ENCODE assay signal across 26 cellular contexts in genomic region chr2:58535994-58536393, GRCh38.
A peak's percentile ranks its signal among the peaks of the same experiment; 100 is the strongest.
DNase-seq lines count a peak whose midpoint lies in the region; ATAC-seq, FAIRE-seq and TF ChIP-seq lines count a peak whose summit lies in the region.
"Had no signal": no experiment of that assay in that cellular context is flagged by ENCODE, and none has a peak within 500 bp of the region (broad histone marks: within the 10 kb centered on the region; RNA-seq: fewer than 3 reads in every experiment).

No MANE protein-coding gene starts in this region.

- no peaks in the 10 kb centered on the region for H4K20me1 ChIP-seq in GM23338 (replicated peaks; ENCODE audit: insufficient read depth)
- H4K20me1 ChIP-seq in H1 (replicated peaks in 1 of 2; ENCODE audit: control insufficient read depth in 1 of 2, insufficient read depth in 2 of 2, low read length in 2 of 2) = no peaks in the 10 kb centered on the region
- no peaks in the 10 kb centered on the region for H4K20me1 ChIP-seq in neural progenitor cell (ENCODE audit: low read depth)

- H3K9me2 ChIP-seq in GM23338 (ENCODE audit: insufficient read depth) = no peaks in the 10 kb centered on the region; the same call in 1 of the 2 replicates

- peak overlapping the region; percentile 79 for H4K91ac ChIP-seq in H1 (replicated peaks; ENCODE audit: insufficient read length, low read length)

- no peak for TF ChIP-seq RAD21 in H1 (IDR thresholded peaks at IDR 0.05 in 1 of 2, conservative IDR thresholded peaks at IDR 0.05 in 1 of 2; ENCODE audit: low read depth in 2 of 2, low read length in 2 of 2)

- POLR2A ChIA-PET in HEK293 (lab: Yijun Ruan, JAX) (no interaction called here), H1 (lab: Charles Lee; ENCODE audit: partially characterized antibody) (interaction anchor here (0.7 to 1.2 kb wide), 2 partner anchors 14 to 110 kb away, joined by 3 read pairs; no protein-coding TSS in a partner anchor)
- POLR2A ChIA-PET in activated CD8-positive, alpha-beta T cell treated with anti-CD3 and anti-CD28 coated beads for 36 hours (lab: Charles Lee) = no interaction called here

- H3K27me3 ChIP-seq in GM23338 (ENCODE audit: insufficient read depth) (no peaks in the 10 kb centered on the region), H1 (replicated peaks in 1 of 4; ENCODE audit: control insufficient read depth in 3 of 4, extremely low read depth in 1 of 4, insufficient read depth in 3 of 4, low read length in 3 of 4) (no peaks in the 10 kb centered on the region), neural progenitor cell (no peaks in the 10 kb centered on the region)
- H3K27me3 ChIP-seq: BE2C, MG63, SJSA1 had no signal

- H3K4me1 ChIP-seq in GM23338 (ENCODE audit: insufficient read depth) (peaks cover 60% of the 10 kb centered on the region), HEK293 (ENCODE audit: control insufficient read depth, insufficient read depth, low read length) (peaks cover 28% of the 10 kb centered on the region), H1 (replicated peaks in 1 of 4; ENCODE audit: control insufficient read depth in 3 of 4, insufficient read depth in 4 of 4, low read length in 3 of 4) (peaks cover 0 to 46% (median 25%) of the 10 kb centered on the region in 4 experiments), neural progenitor cell (peaks cover 45% of the 10 kb centered on the region)
- H3K4me1 ChIP-seq: BE2C had no signal

- DNase-seq in GM23338 (ENCODE audit: low spot score) (peak; percentile 40), H1 (ENCODE audit: low read depth in 1 of 2, low spot score in 2 of 2) (no peak), neural progenitor cell (ENCODE audit: low spot score) (no peak)
- no peak for DNase-seq in activated T-cell treated with anti-CD3 and anti-CD28 coated beads, Interleukin-2, amount 50 U/mL, for 1 hour
- DNase-seq in activated CD8-positive, alpha-beta T cell treated with anti-CD3 and anti-CD28 coated beads for 36 hours = no peak
- DNase-seq: BE2C; CD8-positive, alpha-beta memory T cell; DMS 273 treated with DMSO at 0.1 percent for 48 hours; EL; GDM1; H7; HFFc6; IMR-90; KG1; MG63; NCI-H226; Right ventricle myocardium superior; RPMI8226; T-cell had no signal

- 0 out of 2 replicates have a peak, but pooled peaks cover 2% of the 10 kb centered on the region for H3K23me2 ChIP-seq in H1 (ENCODE audit: low read depth, low read length)

- no peak overlapping the region for H4K8ac ChIP-seq in H1 (ENCODE audit: extremely low read depth, insufficient read depth, low read length)

- no peak overlapping the region for H2AFZ ChIP-seq in GM23338
- H2AFZ ChIP-seq in H1 (ENCODE audit: low read length) = no peak overlapping the region
- H2AFZ ChIP-seq in neural progenitor cell (replicated peaks) = no peak overlapping the region

- H4K5ac ChIP-seq in H1 (ENCODE audit: insufficient read length, low read depth, low read length) = peak overlapping the region; percentile 53

- H3K27ac ChIP-seq in GM23338 (ENCODE audit: low read depth) (peak overlapping the region; percentile 81), HEK293 (ENCODE audit: extremely low read depth, low read depth, low read length) (no peak overlapping the region), H1 (ENCODE audit: low read depth, low read length) (no peak overlapping the region), neural progenitor cell (no peak overlapping the region)
- H3K27ac ChIP-seq: SJSA1 had no signal

- WGBS in H1 (ENCODE audit: extremely low coverage in 1 of 2, insufficient coverage in 1 of 2, insufficient read length in 1 of 2, insufficient replicate concordance in 2 of 2, low coverage in 1 of 2, low lambda C conversion rate in 2 of 2, missing lambda C conversion rate in 1 of 2), 2 experiments = 69% methylated on average over 4 of the region's 4 CpGs; no CpG with 5 or more reads in 1 of the 2 experiments

- H3K4ac ChIP-seq in H1 (replicated peaks; ENCODE audit: insufficient read length, low read depth, low read length) = peak overlapping the region; percentile 48

- TF ChIP-seq POLR2A in H1 (IDR thresholded peaks at IDR 0.05; ENCODE audit: control extremely low read depth in 1 of 2, low read depth in 2 of 2, low read length in 2 of 2) = no peak

- H3K4me3 Mint-ChIP-seq in GM23338 = no peak overlapping the region
- no peak overlapping the region for H3K4me3 Mint-ChIP-seq in neural progenitor cell
- H3K4me3 Mint-ChIP-seq in activated CD8-positive, alpha-beta T cell treated with anti-CD3 and anti-CD28 coated beads for 36 hours = no peak overlapping the region
- H3K4me3 Mint-ChIP-seq: CD14-positive monocyte; CD8-positive, alpha-beta memory T cell; HFFc6; T-cell had no signal

- H3K79me2 ChIP-seq in GM23338 (replicated peaks; ENCODE audit: insufficient read depth) = no peaks in the 10 kb centered on the region
- no peaks in the 10 kb centered on the region for H3K79me2 ChIP-seq in H1 (ENCODE audit: control insufficient read depth in 1 of 2, insufficient read depth in 2 of 2, low read length in 2 of 2)
- no peaks in the 10 kb centered on the region for H3K79me2 ChIP-seq in neural progenitor cell (ENCODE audit: low read depth)

- H3K56ac ChIP-seq in H1 (replicated peaks; ENCODE audit: insufficient read length, low read depth, low read length) = no peak overlapping the region

- H3K18ac ChIP-seq in H1 (ENCODE audit: extremely low read depth, low read length) = peak overlapping the region; percentile 11; the same call in 1 of the 2 replicates

- H3K4me2 ChIP-seq in GM23338 (peak overlapping the region; percentile 57), H1 (ENCODE audit: insufficient read depth in 1 of 2, low read depth in 2 of 2, low read length in 2 of 2) (peak overlapping the region in 1 of 2 experiments; percentile 4; a peak in 1 of 4 replicates), neural progenitor cell (peak overlapping the region; percentile 3)

- H2BK5ac ChIP-seq in H1 (ENCODE audit: low read depth, low read length) = peak overlapping the region; percentile 60; the same call in 1 of the 2 replicates

- no peak overlapping the region for H2BK15ac ChIP-seq in H1 (ENCODE audit: low read length)

- H3K27ac Mint-ChIP-seq in GM23338 (peak overlapping the region; percentile 95), neural progenitor cell (no peak overlapping the region)
- no peak overlapping the region for H3K27ac Mint-ChIP-seq in activated CD8-positive, alpha-beta T cell treated with anti-CD3 and anti-CD28 coated beads for 36 hours
- H3K27ac Mint-ChIP-seq: CD14-positive monocyte; CD8-positive, alpha-beta memory T cell; HFFc6; T-cell had no signal

- H3K4me1 Mint-ChIP-seq in GM23338 (peaks cover 71% of the 10 kb centered on the region), neural progenitor cell (peaks cover 41% of the 10 kb centered on the region)
- H3K4me1 Mint-ChIP-seq in activated CD8-positive, alpha-beta T cell treated with anti-CD3 and anti-CD28 coated beads for 36 hours (ENCODE audit: low read depth) = no peaks in the 10 kb centered on the region
- H3K4me1 Mint-ChIP-seq: CD14-positive monocyte; CD8-positive, alpha-beta memory T cell; T-cell had no signal

- CTCF ChIA-PET in HEK293 (lab: Yijun Ruan, JAX) = interaction anchor here (0.5 to 1.0 kb wide), 3 partner anchors 13 to 503 kb away, joined by 3 to 4 read pairs (median 3); no protein-coding TSS in a partner anchor
- CTCF ChIA-PET in H1 (lab: Charles Lee; ENCODE audit: partially characterized antibody) = no interaction called here
- CTCF ChIA-PET in activated CD8-positive, alpha-beta T cell treated with anti-CD3 and anti-CD28 coated beads for 36 hours (lab: Charles Lee) = no interaction called here

- H2BK120ac ChIP-seq in H1 (replicated peaks; ENCODE audit: low read depth, low read length) = peak overlapping the region; percentile 8

- H3K9me3 ChIP-seq in HEK293 (ENCODE audit: control insufficient read depth, insufficient read depth, low read depth, low read length) (no peaks in the 10 kb centered on the region), H1 (ENCODE audit: insufficient read depth in 2 of 2, low read depth in 1 of 2, low read length in 1 of 2) (no peaks in the 10 kb centered on the region), neural progenitor cell (ENCODE audit: low read depth) (no peaks in the 10 kb centered on the region)
- H3K9me3 ChIP-seq: BE2C, MG63, SJSA1 had no signal

- H3K36me3 ChIP-seq in GM23338 (ENCODE audit: insufficient read depth) (no peaks in the 10 kb centered on the region), HEK293 (ENCODE audit: control insufficient read depth in 2 of 2, insufficient read depth in 1 of 2, low read length in 2 of 2) (no peaks in the 10 kb centered on the region), H1 (ENCODE audit: control insufficient read depth in 2 of 4, insufficient read depth in 4 of 4, low read length in 3 of 4) (no peaks in the 10 kb centered on the region), neural progenitor cell (no peaks in the 10 kb centered on the region)
- H3K36me3 ChIP-seq: BE2C, MG63, SJSA1 had no signal

- H2AK5ac ChIP-seq in H1 (ENCODE audit: low read depth, low read length) = no peak overlapping the region

- H3K23ac ChIP-seq in H1 (ENCODE audit: insufficient read length) = no peak overlapping the region

- H3K9me3 Mint-ChIP-seq in GM23338 = no peaks in the 10 kb centered on the region
- H3K9me3 Mint-ChIP-seq in neural progenitor cell = no peaks in the 10 kb centered on the region
- H3K9me3 Mint-ChIP-seq in activated CD8-positive, alpha-beta T cell treated with anti-CD3 and anti-CD28 coated beads for 36 hours = no peaks in the 10 kb centered on the region
- H3K9me3 Mint-ChIP-seq: T-cell had no signal

- no peaks in the 10 kb centered on the region; the same call in 1 of the 2 replicates for H3F3A ChIP-seq in GM23338 (replicated peaks; ENCODE audit: low read depth)
- H3F3A ChIP-seq in neural progenitor cell (ENCODE audit: low read depth) = peaks cover 17% of the 10 kb centered on the region

- no peaks in the 10 kb centered on the region for H3K36me3 Mint-ChIP-seq in GM23338 (ENCODE audit: low read depth)
- H3K36me3 Mint-ChIP-seq in neural progenitor cell = no peaks in the 10 kb centered on the region
- no peaks in the 10 kb centered on the region for H3K36me3 Mint-ChIP-seq in activated CD8-positive, alpha-beta T cell treated with anti-CD3 and anti-CD28 coated beads for 36 hours (ENCODE audit: low read depth)
- H3K36me3 Mint-ChIP-seq: CD14-positive monocyte; CD8-positive, alpha-beta memory T cell; T-cell had no signal

- H2BK20ac ChIP-seq in H1 (ENCODE audit: low read length) = peak overlapping the region; percentile 37; the same call in 1 of the 2 replicates

- H3K9ac ChIP-seq in H1 (replicated peaks in 1 of 4; ENCODE audit: extremely low read depth in 1 of 4, low read depth in 3 of 4, low read length in 3 of 4) (no peak overlapping the region), neural progenitor cell (no peak overlapping the region)

- intact Hi-C loops in activated CD8-positive, alpha-beta T cell treated with anti-CD3 and anti-CD28 coated beads for 36 hours (cut with micrococcal nuclease) = no loop called here

- no peak overlapping the region for H3K4me3 ChIP-seq in GM23338
- no peak overlapping the region for H3K4me3 ChIP-seq in HEK293 (ENCODE audit: low read depth, low read length)
- H3K4me3 ChIP-seq in H1 (ENCODE audit: extremely low read depth in 1 of 4, insufficient read depth in 2 of 4, low read depth in 3 of 4, low read length in 4 of 4) = no peak overlapping the region
- H3K4me3 ChIP-seq in neural progenitor cell = no peak overlapping the region
- H3K4me3 ChIP-seq: GM12878, MG63, SJSA1 had no signal

- peak; percentile 74 for FAIRE-seq in H1 (lab: Jason Lieb, UNC)
- FAIRE-seq: GM12878, GM19239, HTR-8/SVneo had no signal

- H3K14ac ChIP-seq in H1 (ENCODE audit: insufficient read length) = no peak overlapping the region

- peak overlapping the region; percentile 82; the same call in 1 of the 2 replicates for H2BK12ac ChIP-seq in H1 (ENCODE audit: low read depth, low read length)

- no peak; the same call in 2 of the 3 replicates for ATAC-seq in GM23338
- no peak for ATAC-seq in activated CD8-positive, alpha-beta T cell treated with anti-CD3 and anti-CD28 coated beads for 36 hours
- ATAC-seq in GM18873 (IDR thresholded peaks at IDR 0.05; ENCODE audit: low FRiP score, unreplicated experiment) = no peak
- ATAC-seq: GM12878, T-cell had no signal

- H3K27me3 Mint-ChIP-seq in GM23338 (ENCODE audit: insufficient read depth, low read depth, poor library complexity) (peaks cover 1% of the 10 kb centered on the region), neural progenitor cell (ENCODE audit: insufficient read depth, low read depth) (no peaks in the 10 kb centered on the region)
- H3K27me3 Mint-ChIP-seq in activated CD8-positive, alpha-beta T cell treated with anti-CD3 and anti-CD28 coated beads for 36 hours = no peaks in the 10 kb centered on the region
- H3K27me3 Mint-ChIP-seq: CD8-positive, alpha-beta memory T cell; T-cell had no signal

- TF ChIP-seq EP300 in H1 (IDR thresholded peaks at IDR 0.05; ENCODE audit: borderline replicate concordance in 1 of 2, low read depth in 2 of 2, low read length in 2 of 2) = no peak

- H3K79me1 ChIP-seq in H1 (ENCODE audit: low read depth, low read length) = no peaks in the 10 kb centered on the region

- TF ChIP-seq CTCF in GM23338 (conservative IDR thresholded peaks at IDR 0.05; ENCODE audit: low read depth in 2 of 2) = no peak
- TF ChIP-seq CTCF in HEK293 (tag by site-specific recombination; IDR thresholded peaks at IDR 0.05) = no peak
- no peak for TF ChIP-seq CTCF in H1 (IDR thresholded peaks at IDR 0.05; ENCODE audit: control extremely low read depth in 1 of 3, insufficient read depth in 1 of 3, low read depth in 1 of 3, low read length in 3 of 3)
- no peak for TF ChIP-seq CTCF in neural progenitor cell (IDR thresholded peaks at IDR 0.05)
- no peak for TF ChIP-seq CTCF in activated CD8-positive, alpha-beta T cell treated with anti-CD3 and anti-CD28 coated beads for 36 hours (IDR thresholded peaks at IDR 0.05)
